8 cellular contexts compared by ENCODE assay signal in the genomic region with DNA sequence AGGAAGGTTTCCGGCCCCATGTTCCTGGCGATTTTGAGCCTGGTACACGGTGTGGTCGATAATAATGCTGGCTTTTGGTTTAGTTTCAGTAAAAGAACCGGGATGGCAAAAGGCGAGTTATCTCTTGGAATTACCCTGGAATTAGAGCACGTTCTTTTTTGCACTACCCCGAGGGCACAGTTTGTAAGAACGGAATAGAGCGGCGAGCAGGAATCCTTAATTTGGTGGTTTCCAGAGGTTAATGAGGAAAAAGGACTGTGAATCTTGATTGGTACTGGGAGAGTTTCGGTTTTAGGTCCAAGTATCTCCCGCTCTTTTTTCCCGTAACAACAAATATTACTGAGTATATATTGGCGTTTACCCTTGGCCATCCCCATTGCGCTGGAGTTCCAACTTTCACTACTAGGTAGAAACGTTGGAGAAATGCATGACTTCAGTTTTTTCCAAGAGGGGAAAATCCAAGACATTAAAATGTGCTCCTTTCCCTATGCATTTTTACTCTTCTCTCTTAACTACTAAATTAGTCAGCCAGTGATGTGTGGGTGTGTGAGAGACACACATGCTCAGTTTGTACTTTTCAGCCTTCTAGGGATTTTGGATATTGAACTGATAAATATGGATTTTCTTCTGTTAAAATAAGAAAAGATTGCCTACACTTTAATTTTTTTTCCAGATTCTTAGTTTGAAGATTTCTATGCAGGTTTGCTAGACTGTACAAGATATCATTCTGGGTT.
DNase-seq lines count a peak whose midpoint lies in the region; ATAC-seq and TF ChIP-seq lines count a peak whose summit lies in the region.

No MANE protein-coding gene starts in this region.

- H3K27me3 Mint-ChIP-seq in activated B cell treated with CpG ODN at 0.5 μM for 24 hours = no peaks in the 10 kb centered on the region
- H3K27me3 Mint-ChIP-seq in glutamatergic neuron (ENCODE audit: unreplicated experiment) = peaks cover 4% of the 10 kb centered on the region

- ATAC-seq in activated B cell treated with CpG ODN at 0.5 μM for 24 hours (ENCODE audit: low read depth) = no peak
- ATAC-seq in psoas muscle = peak in 1 of 4 donors; percentile 2

- DNase-seq in AG10803 (ENCODE audit: low read depth) = peak; percentile 9
- DNase-seq in HEK293T (ENCODE audit: extremely low spot score) = no peak
- no peak for DNase-seq in activated B cell treated with CpG ODN at 0.5 μM for 24 hours
- DNase-seq in glutamatergic neuron = no peak
- DNase-seq in psoas muscle = no peak
- DNase-seq in T1000 (lab: John Stamatoyannopoulos, UW) = no peak
- DNase-seq in NCI-H1092 treated with DMSO at 0.1 percent for 48 hours (lab: John Stamatoyannopoulos, UW) = no peak
- no peak for DNase-seq in activated CD4-positive, alpha-beta T cell treated with anti-CD3 and anti-CD28 coated beads, Interleukin-2, amount 50 U/mL, for 1 hour

- H3K27ac ChIP-seq in psoas muscle = peak overlapping the region; percentile 96

- intact Hi-C loops in activated B cell treated with CpG ODN at 0.5 μM for 24 hours (cut with micrococcal nuclease) (loop anchor here (1.0 to 5.0 kb wide), 5 partner anchors 66 to 977 kb away; a partner anchor contains a TSS), psoas muscle (cut with DNase I) (loop anchor here in 1 of 2 donors (5.0 kb wide), 1 partner anchor 64 kb away; a partner anchor contains a TSS)

- 1% methylated on average over 17 of the region's 17 CpGs for WGBS in psoas muscle, 3 donors

- H3K9me3 ChIP-seq in psoas muscle = no peaks in the 10 kb centered on the region

- peaks cover 4% of the 10 kb centered on the region for H3K4me1 ChIP-seq in psoas muscle

- CTCF ChIA-PET in HEK293T (lab: Yijun Ruan, JAX) = no interaction called here
- CTCF ChIA-PET in activated B cell treated with CpG ODN at 0.5 μM for 24 hours (lab: Charles Lee) = interaction anchor here (1.0 kb wide), 1 partner anchor 218 kb away, joined by 3 read pairs; no protein-coding TSS in a partner anchor

- H3K36me3 Mint-ChIP-seq in activated B cell treated with CpG ODN at 0.5 μM for 24 hours (ENCODE audit: low read depth) = peaks cover 8% of the 10 kb centered on the region
- H3K36me3 Mint-ChIP-seq in glutamatergic neuron (ENCODE audit: unreplicated experiment) = peaks cover 11% of the 10 kb centered on the region

- peak overlapping the region; percentile 100 for H3K27ac Mint-ChIP-seq in activated B cell treated with CpG ODN at 0.5 μM for 24 hours
- H3K27ac Mint-ChIP-seq in glutamatergic neuron (ENCODE audit: unreplicated experiment) = peak overlapping the region; percentile 98

- H3K9me3 Mint-ChIP-seq in activated B cell treated with CpG ODN at 0.5 μM for 24 hours (no peaks in the 10 kb centered on the region), glutamatergic neuron (ENCODE audit: unreplicated experiment) (peaks cover 5% of the 10 kb centered on the region)

- H3K4me3 ChIP-seq in AG10803 (ENCODE audit: low read length) (peak overlapping the region; percentile 89), psoas muscle (peak overlapping the region; percentile 96)

- H3K4me1 Mint-ChIP-seq in activated B cell treated with CpG ODN at 0.5 μM for 24 hours = peaks cover 17% of the 10 kb centered on the region
- H3K4me1 Mint-ChIP-seq in glutamatergic neuron (ENCODE audit: low read depth, unreplicated experiment) = peaks cover 4% of the 10 kb centered on the region

- H3K4me3 Mint-ChIP-seq in activated B cell treated with CpG ODN at 0.5 μM for 24 hours (peak overlapping the region; percentile 96), glutamatergic neuron (ENCODE audit: unreplicated experiment) (peak overlapping the region; percentile 97)

- POLR2A ChIA-PET in HEK293T (lab: Yijun Ruan, JAX) (no interaction called here), activated B cell treated with CpG ODN at 0.5 μM for 24 hours (lab: Charles Lee) (interaction anchor here (0.8 to 1.3 kb wide), 2 partner anchors 81 to 161 kb away, joined by 3 read pairs; a partner anchor contains a TSS)

- no peaks in the 10 kb centered on the region for H3K36me3 ChIP-seq in psoas muscle (ENCODE audit: insufficient read depth in 1 of 2, low read depth in 1 of 2)

- TF ChIP-seq CTCF in AG10803 (conservative IDR thresholded peaks at IDR 0.05; ENCODE audit: low read length) = no peak
- no peak for TF ChIP-seq CTCF in activated B cell treated with CpG ODN at 0.5 μM for 24 hours (IDR thresholded peaks at IDR 0.05)
- TF ChIP-seq CTCF in glutamatergic neuron (IDR thresholded peaks at IDR 0.05; ENCODE audit: partially characterized antibody, unreplicated experiment) = no peak
- no peak for TF ChIP-seq CTCF in psoas muscle (IDR thresholded peaks at IDR 0.05)

- H3K27me3 ChIP-seq in psoas muscle (ENCODE audit: insufficient read depth in 3 of 3, low read length in 2 of 3) = no peaks in the 10 kb centered on the region

TF ChIP-seq in HEK293T, 16 proteins besides CTCF, POLR2A, EP300 and RAD21:
- peak; percentile 82 for TF ChIP-seq L3MBTL2 (conservative IDR thresholded peaks at IDR 0.05)
- TF ChIP-seq TARDBP (IDR thresholded peaks at IDR 0.05) = no peak
